In the genomic region with DNA sequence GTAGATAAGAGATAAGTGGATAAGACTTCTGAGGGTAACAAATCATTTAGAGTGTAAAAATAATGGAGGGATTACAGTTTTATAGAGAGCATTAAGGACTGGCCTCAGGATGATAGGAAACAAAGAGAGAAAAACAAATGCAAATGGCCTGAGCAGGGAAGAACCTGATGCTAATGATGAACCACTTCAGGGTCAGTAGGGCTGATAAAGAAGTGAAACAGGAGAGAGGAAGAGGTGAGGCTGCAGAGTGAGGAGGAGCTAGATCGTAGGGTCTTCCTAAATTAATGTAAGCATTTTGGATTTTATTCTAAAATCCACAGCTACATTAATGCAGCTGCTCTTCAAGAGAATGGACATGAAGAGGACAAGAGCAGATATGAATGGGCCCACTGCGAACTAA, we compare ENCODE assay signal across 26 cellular contexts.
"Had no signal": no experiment of that assay in that cellular context is flagged by ENCODE, and none has a peak within 500 bp of the region (broad histone marks: within the 10 kb centered on the region; RNA-seq: fewer than 3 reads in every experiment).

No MANE protein-coding gene starts in this region.

- H3K4me3 Mint-ChIP-seq: activated CD4-positive, alpha-beta memory T cell treated with anti-CD3 and anti-CD28 coated beads, Interleukin-2, amount 10 ng/mL, durations not matched to agents 7 days and 5 days; activated CD4-positive, alpha-beta T cell treated with anti-CD3 and anti-CD28 coated beads for 36 hours; activated naive CD8-positive, alpha-beta T cell treated with anti-CD3 and anti-CD28 coated beads, Interleukin-2, amount 10 ng/mL, durations not matched to agents 7 days and 5 days; activated T-cell treated with anti-CD3 and anti-CD28 coated beads, Interleukin-2, amount 50 U/mL, for 72 hours; T-helper 17 cell had no signal

- H3K36me3 ChIP-seq: adrenal gland, breast epithelium had no signal

- H3K36me3 Mint-ChIP-seq: activated naive CD8-positive, alpha-beta T cell treated with anti-CD3 and anti-CD28 coated beads, Interleukin-2, amount 10 ng/mL, durations not matched to agents 7 days and 5 days had no signal

- H3K4me3 ChIP-seq: adrenal gland, breast epithelium had no signal

- H3K27ac ChIP-seq: adrenal gland, breast epithelium had no signal

- H3K4me1 Mint-ChIP-seq: activated CD4-positive, alpha-beta memory T cell treated with anti-CD3 and anti-CD28 coated beads, Interleukin-2, amount 10 ng/mL, durations not matched to agents 7 days and 5 days; activated CD4-positive, alpha-beta T cell treated with anti-CD3 and anti-CD28 coated beads for 36 hours; activated naive CD8-positive, alpha-beta T cell treated with anti-CD3 and anti-CD28 coated beads, Interleukin-2, amount 10 ng/mL, durations not matched to agents 7 days and 5 days had no signal

- ATAC-seq: activated CD4-positive, alpha-beta T cell treated with anti-CD3 and anti-CD28 coated beads for 36 hours; activated T-cell treated with anti-CD3 and anti-CD28 coated beads, Interleukin-2, amount 50 U/mL, for 72 hours; T-helper 17 cell had no signal

- DNase-seq: activated CD4-positive, alpha-beta memory T cell treated with anti-CD3 and anti-CD28 coated beads, Interleukin-2, amount 10 ng/mL, durations not matched to agents 7 days and 5 days; activated CD4-positive, alpha-beta T cell treated with anti-CD3 and anti-CD28 coated beads for 36 hours; activated CD4-positive, alpha-beta T cell treated with anti-CD3 and anti-CD28 coated beads, Interleukin-2, amount 50 U/mL, for 1 hour; activated CD8-positive, alpha-beta memory T cell treated with anti-CD3 and anti-CD28 coated beads, Interleukin-2, amount 50 U/mL, for 4 hours; activated gamma-delta T cell treated with Interleukin-2 at 50 U/mL for 16 hours; activated naive CD4-positive, alpha-beta T cell treated with anti-CD3 and anti-CD28 coated beads, Interleukin-2, amount 50 U/mL, for 16 hours; activated naive CD8-positive, alpha-beta T cell treated with anti-CD3 and anti-CD28 coated beads, Interleukin-2, amount 10 ng/mL, durations not matched to agents 7 days and 5 days; activated T-cell treated with anti-CD3 and anti-CD28 coated beads, Interleukin-2, amount 50 U/mL, for 72 hours; adrenal gland; aorta; caudate nucleus; Karpas-422; MM.1S; NCI-H1105 treated with DMSO at 0.1 percent for 48 hours; NCI-H1436 treated with DMSO at 0.1 percent for 48 hours; NCI-H187; NCI-H2081 treated with DMSO at 0.1 percent for 48 hours; NCI-H2227 treated with DMSO at 0.1 percent for 48 hours; NCI-H446 treated with DMSO at 0.1 percent for 48 hours; NCI-H524 treated with DMSO at 0.1 percent for 48 hours; NCI-H748 treated with DMSO at 0.1 percent for 48 hours; SIG-M5; T-helper 17 cell; T-helper 9 cell had no signal

- H3K9me3 Mint-ChIP-seq: activated CD4-positive, alpha-beta memory T cell treated with anti-CD3 and anti-CD28 coated beads, Interleukin-2, amount 10 ng/mL, durations not matched to agents 7 days and 5 days; activated naive CD8-positive, alpha-beta T cell treated with anti-CD3 and anti-CD28 coated beads, Interleukin-2, amount 10 ng/mL, durations not matched to agents 7 days and 5 days; activated T-helper 2 cell treated with anti-CD3 and anti-CD28 coated beads, Interferon-gamma antibody, Interleukin-2, Interleukin-4, amounts not matched to agents 10 μg/mL and 5 μg/mL and 100 μg/mL, durations not matched to agents 14 hours and 24 hours and 36 hours had no signal

- H3K9me3 ChIP-seq: adrenal gland, breast epithelium had no signal

- H3K27me3 Mint-ChIP-seq: activated CD4-positive, alpha-beta memory T cell treated with anti-CD3 and anti-CD28 coated beads, Interleukin-2, amount 10 ng/mL, durations not matched to agents 7 days and 5 days; activated CD4-positive, alpha-beta T cell treated with anti-CD3 and anti-CD28 coated beads for 36 hours; activated naive CD8-positive, alpha-beta T cell treated with anti-CD3 and anti-CD28 coated beads, Interleukin-2, amount 10 ng/mL, durations not matched to agents 7 days and 5 days; T-helper 17 cell had no signal

- H3K27ac Mint-ChIP-seq: activated CD4-positive, alpha-beta memory T cell treated with anti-CD3 and anti-CD28 coated beads, Interleukin-2, amount 10 ng/mL, durations not matched to agents 7 days and 5 days; activated CD4-positive, alpha-beta T cell treated with anti-CD3 and anti-CD28 coated beads for 36 hours; activated naive CD8-positive, alpha-beta T cell treated with anti-CD3 and anti-CD28 coated beads, Interleukin-2, amount 10 ng/mL, durations not matched to agents 7 days and 5 days; activated T-cell treated with anti-CD3 and anti-CD28 coated beads, Interleukin-2, amount 50 U/mL, for 72 hours; activated T-helper 2 cell treated with anti-CD3 and anti-CD28 coated beads, Interferon-gamma antibody, Interleukin-2, Interleukin-4, amounts not matched to agents 10 μg/mL and 5 μg/mL and 100 μg/mL, durations not matched to agents 14 hours and 24 hours and 36 hours; T-helper 17 cell had no signal

- H3K27me3 ChIP-seq: adrenal gland, breast epithelium had no signal

- H3K4me1 ChIP-seq: adrenal gland, breast epithelium had no signal
